ENCODE assay signal across 24 cellular contexts in the genomic region with DNA sequence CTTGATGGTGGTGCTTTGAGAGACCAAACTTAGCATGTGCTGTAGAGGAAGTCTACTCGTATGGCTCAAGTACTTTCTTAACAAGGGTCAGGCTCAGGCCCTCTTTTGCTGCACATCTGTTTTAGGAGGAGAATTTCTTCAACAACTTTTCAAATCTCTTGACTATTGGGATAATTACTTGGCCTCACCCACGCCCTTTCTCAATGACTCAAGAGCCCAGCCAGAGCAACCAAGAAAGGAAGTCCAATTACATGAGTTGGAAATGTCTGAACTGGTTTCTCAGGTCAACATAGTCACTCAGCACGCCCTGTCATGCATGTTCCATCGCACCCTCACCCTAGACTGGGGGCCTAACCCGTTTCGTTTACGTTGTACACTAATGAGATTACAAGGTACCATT. TPM values are rescaled to one million over a fixed set of nuclear protein-coding genes. Genes with fewer than 3 reads are reported as not detected.
DNase-seq lines count a peak whose midpoint lies in the region; ATAC-seq, FAIRE-seq and TF ChIP-seq lines count a peak whose summit lies in the region.
"Had no signal": no experiment of that assay in that cellular context is flagged by ENCODE, and none has a peak within 500 bp of the region (broad histone marks: within the 10 kb centered on the region; RNA-seq: fewer than 3 reads in every experiment).

No MANE protein-coding gene starts in this region.

- CTCF ChIA-PET in K562 (lab: Yijun Ruan, JAX; ENCODE audit: low intra/inter-chr PET ratio): interaction anchor here (0.6 kb wide), 1 partner anchor 668 kb away, joined by 4 read pairs; no protein-coding TSS in a partner anchor

- POLR2A ChIA-PET in K562 (lab: Yijun Ruan, JAX): interaction anchor here (0.8 to 1.0 kb wide), 2 partner anchors 21 to 115 kb away, joined by 3 to 4 read pairs; no protein-coding TSS in a partner anchor

- peaks cover 19% of the 10 kb centered on the region for H3K4me1 Mint-ChIP-seq in type B pancreatic cell (ENCODE audit: unreplicated experiment)

- H4K20me1 ChIP-seq in K562 (replicated peaks; ENCODE audit: control insufficient read depth, insufficient read depth, low read length) (no peaks in the 10 kb centered on the region), hepatocyte (ENCODE audit: insufficient read depth, poor library complexity, severe bottlenecking) (no peaks in the 10 kb centered on the region)

- no peak overlapping the region for H3K9ac ChIP-seq in K562 (ENCODE audit: insufficient read depth in 1 of 2, low read depth in 2 of 2, low read length in 2 of 2)

- H3K27ac ChIP-seq in left ventricle myocardium inferior (replicated peaks) (peak overlapping the region; percentile 39), K562 (ENCODE audit: extremely low read depth, low read depth, low read length) (no peak overlapping the region), hepatocyte (peak overlapping the region; percentile 7)
- H3K27ac ChIP-seq: VCaP had no signal

- peak overlapping the region; percentile 58 for H3K27ac Mint-ChIP-seq in type B pancreatic cell
- H3K27ac Mint-ChIP-seq: CD14-positive monocyte; memory B cell; T-helper 1 cell treated with Interleukin-12 subunit alpha and Interleukin-12 subunit beta and Interleukin-4 antibody, amounts not matched to agents 30 μg/mL and 1 μg/mL, for 36 hours had no signal

- no peak for FAIRE-seq in K562 (lab: Jason Lieb, UNC)
- FAIRE-seq: A204.1 had no signal

- TF ChIP-seq CTCF in left ventricle myocardium inferior (IDR thresholded peaks at IDR 0.05; ENCODE audit: borderline replicate concordance) (no peak), K562 (IDR thresholded peaks at IDR 0.05 in 2 of 3, conservative IDR thresholded peaks at IDR 0.05 in 1 of 3; ENCODE audit: insufficient read depth in 2 of 3, low read depth in 1 of 3, low read length in 3 of 3) (no peak), hepatocyte (IDR thresholded peaks at IDR 0.05; ENCODE audit: poor library complexity) (no peak), type B pancreatic cell (conservative IDR thresholded peaks at IDR 0.05) (no peak)

- no TSS peak for BruUV-seq in K562 (replicated peaks; lab: Mats Ljungman, UMichigan)

- no peak overlapping the region for H3K4me3 ChIP-seq in left ventricle myocardium inferior
- H3K4me3 ChIP-seq in K562: no peak overlapping the region
- H3K4me3 ChIP-seq in hepatocyte: no peak overlapping the region
- H3K4me3 ChIP-seq: spleen had no signal

- no peaks in the 10 kb centered on the region for H3K9me3 ChIP-seq in left ventricle myocardium inferior (replicated peaks)
- no peaks in the 10 kb centered on the region for H3K9me3 ChIP-seq in K562 (replicated peaks; ENCODE audit: control insufficient read depth, insufficient read depth, low read depth, low read length)
- no peaks in the 10 kb centered on the region for H3K9me3 ChIP-seq in hepatocyte (ENCODE audit: low read depth)
- H3K9me3 ChIP-seq: spleen had no signal

- H3K36me3 ChIP-seq in left ventricle myocardium inferior (no peaks in the 10 kb centered on the region), K562 (ENCODE audit: control insufficient read depth, insufficient read depth, low read length) (no peaks in the 10 kb centered on the region), hepatocyte (replicated peaks; ENCODE audit: insufficient read depth, low read depth) (no peaks in the 10 kb centered on the region)

- peak overlapping the region; percentile 4 for H3K4me3 Mint-ChIP-seq in type B pancreatic cell
- H3K4me3 Mint-ChIP-seq: CD14-positive monocyte; memory B cell; naive thymus-derived CD8-positive, alpha-beta T cell; T-helper 1 cell treated with Interleukin-12 subunit alpha and Interleukin-12 subunit beta and Interleukin-4 antibody, amounts not matched to agents 30 μg/mL and 1 μg/mL, for 36 hours had no signal

- WGBS in K562 (ENCODE audit: insufficient coverage, low coverage, missing lambda C conversion rate): 29% methylated on average over 5 of the region's 7 CpGs
- 69% methylated on average over 7 of the region's 7 CpGs for WGBS in hepatocyte (ENCODE audit: low lambda C conversion rate, missing lambda C conversion rate)

- TF ChIP-seq EP300 in K562 (IDR thresholded peaks at IDR 0.05; ENCODE audit: low read length): no peak

- no peak for DNase-seq in left ventricle myocardium inferior
- DNase-seq in cardiac septum (ENCODE audit: low spot score): no peak
- no peak for DNase-seq in K562 (ENCODE audit: extremely low read depth in 1 of 4, low spot score in 3 of 4)
- no peak for DNase-seq in hepatocyte (ENCODE audit: low spot score)
- no peak for DNase-seq in type B pancreatic cell (ENCODE audit: extremely low spot score, unreplicated experiment)
- no peak for DNase-seq in hypothalamus (lab: John Stamatoyannopoulos, UW)
- DNase-seq: activated CD4-positive, alpha-beta T cell treated with anti-CD3 and anti-CD28 coated beads, Interleukin-2, amount 50 U/mL, for 48 hours; activated gamma-delta T cell treated with Interleukin-2 at 50 U/mL for 16 hours; amygdala; DMS153; GOT3; naive thymus-derived CD8-positive, alpha-beta T cell; NCI-H1092 treated with DMSO at 0.1 percent for 48 hours; NCI-H2107; NCI-H69; SIG-M5; spleen had no signal

- H3K27me3 ChIP-seq in left ventricle myocardium inferior (ENCODE audit: low read depth) (no peaks in the 10 kb centered on the region), K562 (ENCODE audit: control insufficient read depth in 2 of 2, insufficient read depth in 2 of 2, low read length in 2 of 2) (no peaks in the 10 kb centered on the region), hepatocyte (no peaks in the 10 kb centered on the region)

- no peak for TF ChIP-seq RAD21 in K562 (CRISPR knock-in tag; conservative IDR thresholded peaks at IDR 0.05 in 1 of 2, IDR thresholded peaks at IDR 0.05 in 1 of 2)

- H3K9me1 ChIP-seq in K562 (ENCODE audit: control insufficient read depth, insufficient read depth, low read length): no peaks in the 10 kb centered on the region

- no peaks in the 10 kb centered on the region for H3K9me2 ChIP-seq in hepatocyte (replicated peaks; ENCODE audit: insufficient read depth)

- H3K9me3 Mint-ChIP-seq in type B pancreatic cell: no peaks in the 10 kb centered on the region
- H3K9me3 Mint-ChIP-seq: CD14-positive monocyte; memory B cell; naive thymus-derived CD8-positive, alpha-beta T cell; T-helper 1 cell treated with Interleukin-12 subunit alpha and Interleukin-12 subunit beta and Interleukin-4 antibody, amounts not matched to agents 30 μg/mL and 1 μg/mL, for 36 hours had no signal

- H3K27me3 Mint-ChIP-seq in type B pancreatic cell: no peaks in the 10 kb centered on the region

- intact Hi-C loops in left ventricle myocardium inferior (cut with micrococcal nuclease): no loop called here
- intact Hi-C loops in cardiac septum (cut with DNase I): no loop called here
- intact Hi-C loops in K562 (cut with micrococcal nuclease): loop anchor here (5.0 kb wide), 1 partner anchor 48 kb away; no protein-coding TSS in a partner anchor

- H3K36me3 Mint-ChIP-seq in type B pancreatic cell: no peaks in the 10 kb centered on the region
- H3K36me3 Mint-ChIP-seq: CD14-positive monocyte; memory B cell; naive thymus-derived CD8-positive, alpha-beta T cell had no signal

- peaks cover 26% of the 10 kb centered on the region for H3K4me1 ChIP-seq in left ventricle myocardium inferior
- H3K4me1 ChIP-seq in K562 (replicated peaks in 1 of 2; ENCODE audit: control insufficient read depth in 2 of 2, insufficient read depth in 2 of 2, low read length in 2 of 2): no peaks in the 10 kb centered on the region; a peak in 1 of 5 replicates
- H3K4me1 ChIP-seq in hepatocyte (ENCODE audit: insufficient read depth): peaks cover 3% of the 10 kb centered on the region

- H2AFZ ChIP-seq in K562 (ENCODE audit: low read depth, low read length) (no peak overlapping the region), hepatocyte (no peak overlapping the region)

- H3K4me2 ChIP-seq in K562 (ENCODE audit: insufficient read depth, low read length): no peak overlapping the region
- no peak overlapping the region for H3K4me2 ChIP-seq in hepatocyte

- H3K79me2 ChIP-seq in K562 (ENCODE audit: control insufficient read depth, insufficient read depth, low read length) (no peaks in the 10 kb centered on the region), hepatocyte (no peaks in the 10 kb centered on the region)

- ATAC-seq in K562 (no peak), GM21619 (IDR thresholded peaks at IDR 0.05; ENCODE audit: unreplicated experiment) (no peak), GM21576 (IDR thresholded peaks at IDR 0.05; ENCODE audit: unreplicated experiment) (no peak)
- ATAC-seq: naive thymus-derived CD8-positive, alpha-beta T cell had no signal

- in situ Hi-C loops in K562 (cut with MboI): loop anchor here (5.0 kb wide), 1 partner anchor 123 kb away; no protein-coding TSS in a partner anchor

- TF ChIP-seq POLR2A in K562 (conservative IDR thresholded peaks at IDR 0.05): no peak

TF ChIP-seq in K562, 482 proteins besides CTCF, POLR2A, EP300 and RAD21 (continues in another document):
- no peak for TF ChIP-seq HOXB6 (CRISPR knock-in tag; IDR thresholded peaks at IDR 0.05; ENCODE audit: borderline replicate concordance)

RNA-seq across cellular contexts. Expression of a gene that starts 44.8 kb away (rescaled TPM):
- 9.0 TPM for total RNA-seq in left ventricle myocardium inferior
- total RNA-seq in cardiac septum: 13.5 TPM
- 32.8 and 65.1 TPM in 2 replicates for total RNA-seq in K562 (2011; cell fraction: chromatin; rRNA removed; ENCODE audit: low replicate concordance)
- 14.6 and 33.5 TPM in 2 replicates for total RNA-seq in K562 (2011; cell fraction: nucleolus; rRNA removed)
- 27.1 and 37.3 TPM in 2 replicates for total RNA-seq in K562 (2011; cell fraction: nucleoplasm; rRNA removed)
- total RNA-seq in K562 (2014; rRNA removed): 45.9 and 52.4 TPM in 2 replicates
- total RNA-seq in K562 (2014; rRNA removed; fragmentation: Illumina TruSeq; extraction: Trizol): 33.8 and 34.9 TPM in 2 replicates
- 27.6 and 28.9 TPM in 2 replicates for total RNA-seq in K562 (2015; rRNA removed; fragmentation: Illumina TruSeq; extraction: Trizol)
- total RNA-seq in K562 (2021): 39.2 and 47.3 TPM in 2 replicates
- 31.2 and 52.6 TPM in 2 replicates for polyA plus RNA-seq in K562 (2011; rRNA removed)
- polyA plus RNA-seq in K562 (2011; cell fraction: cytosol; rRNA removed): 19.2 and 25.2 TPM in 2 replicates
- 13.5 and 19.0 TPM in 2 replicates for polyA plus RNA-seq in K562 (2011; cell fraction: nucleus; rRNA removed)
- 14.8 and 29.4 TPM in 2 replicates for polyA plus RNA-seq in K562 (2012)
- 24.6 and 29.6 TPM in 2 replicates for polyA plus RNA-seq in K562 (2014; fragmentation: Illumina TruSeq; extraction: Trizol)
- 10 to 100 TPM; 55.9 to 91.0 TPM for polyA plus RNA-seq in K562 (2014; fragmentation: Nextera tagmentation; extraction: Ambion mirVana)
- 33.6 and 35.7 TPM in 2 replicates for polyA plus RNA-seq in K562 (2014; rRNA removed)
- polyA minus RNA-seq in K562 (2011; rRNA and poly(A)+ RNA removed): 52.8 and 57.4 TPM in 2 replicates
- 12.7 and 21.3 TPM in 2 replicates for polyA minus RNA-seq in K562 (2011; cell fraction: cytosol; rRNA and poly(A)+ RNA removed)
- polyA minus RNA-seq in K562 (2011; cell fraction: nucleus; rRNA and poly(A)+ RNA removed): 11.2 and 18.8 TPM in 2 replicates
- total RNA-seq in hepatocyte: 25.9 and 108 TPM in 2 replicates
- 35.1 and 37.3 TPM in 2 replicates for polyA plus RNA-seq in hepatocyte
- total RNA-seq in type B pancreatic cell (ENCODE audit: low replicate concordance): 46.7 and 51.6 TPM in 2 replicates
